In the genomic region with DNA sequence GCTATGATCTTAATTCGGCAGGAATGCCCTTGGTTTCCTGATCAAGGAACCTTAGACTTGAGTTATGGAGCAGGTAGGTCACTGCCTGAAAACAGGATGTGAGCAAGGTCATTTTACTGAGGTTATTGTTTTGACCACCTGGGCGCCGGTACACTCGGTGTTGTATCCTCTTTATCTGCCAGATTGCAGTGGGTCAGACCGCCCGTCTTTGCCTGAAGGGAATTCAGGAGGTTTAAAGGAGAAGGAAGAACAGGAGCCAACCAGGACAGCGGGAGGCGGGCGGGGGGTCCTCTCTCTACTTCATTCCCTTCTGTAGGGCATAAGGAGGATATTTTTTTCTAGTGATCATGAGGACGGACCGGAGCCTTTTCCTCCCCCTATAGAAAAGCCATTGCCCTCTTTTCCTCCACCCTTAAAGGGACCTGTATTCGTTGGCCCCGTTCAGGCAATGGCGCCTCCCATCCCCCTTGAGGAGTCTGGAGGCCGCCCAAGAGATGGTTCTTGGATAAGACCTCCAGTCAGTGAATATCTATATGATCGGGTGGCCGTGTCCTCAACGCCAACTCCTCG, we compare ENCODE assay signal across 24 cellular contexts. TPM values are rescaled to one million over a fixed set of nuclear protein-coding genes. Genes with fewer than 3 reads are reported as not detected.
DNase-seq lines count a peak whose midpoint lies in the region; ATAC-seq and TF ChIP-seq lines count a peak whose summit lies in the region.
"Had no signal": no experiment of that assay in that cellular context is flagged by ENCODE, and none has a peak within 500 bp of the region (broad histone marks: within the 10 kb centered on the region; RNA-seq: fewer than 3 reads in every experiment).

No MANE protein-coding gene starts in this region.

- H3K27ac Mint-ChIP-seq in GM23338, result no peak overlapping the region
- H3K27ac Mint-ChIP-seq: CD4-positive, CD25-positive, alpha-beta regulatory T cell had no signal

- H3K27me3 ChIP-seq in GM23338 (ENCODE audit: insufficient read depth), result no peaks in the 10 kb centered on the region
- H3K27me3 ChIP-seq in MM.1S (replicated peaks; ENCODE audit: insufficient read depth, low read length), result no peaks in the 10 kb centered on the region
- peaks cover 17% of the 10 kb centered on the region; the same call in 1 of the 2 replicates for H3K27me3 ChIP-seq in OCI-LY3 (ENCODE audit: low read depth, low read length)
- peaks cover 0 to 2% (median 0%) of the 10 kb centered on the region in 3 experiments for H3K27me3 ChIP-seq in neuronal stem cell (ENCODE audit: control insufficient read depth in 3 of 3, insufficient read depth in 3 of 3, low read depth in 1 of 3, low read length in 3 of 3)
- no peaks in the 10 kb centered on the region for H3K27me3 ChIP-seq in foreskin keratinocyte

- H2BK15ac ChIP-seq in neuronal stem cell (ENCODE audit: low read length), result no peak overlapping the region

- no peaks in the 10 kb centered on the region for H3K79me1 ChIP-seq in neuronal stem cell (ENCODE audit: low read depth, low read length)

- no peaks in the 10 kb centered on the region for H3K4me1 Mint-ChIP-seq in GM23338
- H3K4me1 Mint-ChIP-seq: CD4-positive, CD25-positive, alpha-beta regulatory T cell had no signal

- no peaks in the 10 kb centered on the region for H3K36me3 Mint-ChIP-seq in GM23338 (ENCODE audit: low read depth)
- H3K36me3 Mint-ChIP-seq: CD4-positive, CD25-positive, alpha-beta regulatory T cell had no signal

- H2AFZ ChIP-seq in GM23338, result peak overlapping the region; percentile 49; the same call in 1 of the 2 replicates
- 0 out of 2 replicates have a peak overlapping the region, but pooled peaks have one; percentile 33 for H2AFZ ChIP-seq in MM.1S (ENCODE audit: low read length)
- H2AFZ ChIP-seq in OCI-LY3 (ENCODE audit: low read depth, low read length), result peak overlapping the region; percentile 80
- H2AFZ ChIP-seq in neuronal stem cell (ENCODE audit: low read length), result no peak overlapping the region

- no peaks in the 10 kb centered on the region for H3K9me3 ChIP-seq in MM.1S (replicated peaks; ENCODE audit: insufficient read depth, low read length)
- no peaks in the 10 kb centered on the region for H3K9me3 ChIP-seq in OCI-LY3 (ENCODE audit: insufficient read depth, low read length)
- peaks cover 0 to 2% of the 10 kb centered on the region in 2 donors for H3K9me3 ChIP-seq in neuronal stem cell (replicated peaks in 1 of 2; ENCODE audit: control insufficient read depth in 2 of 2, insufficient read depth in 1 of 2, low read depth in 1 of 2, low read length in 2 of 2)
- H3K9me3 ChIP-seq: MG63 had no signal

- DNase-seq in GM23338 (ENCODE audit: low spot score), result no peak
- no peak for DNase-seq in MM.1S
- DNase-seq in neuronal stem cell (ENCODE audit: low spot score), result no peak
- DNase-seq in stimulated activated CD4-positive, alpha-beta T cell treated with anti-CD3 and anti-CD28 coated beads, Interleukin-2, amount 100 ng/mL, for 48 hours, result no peak
- DNase-seq in activated T-cell treated with anti-CD3 and anti-CD28 coated beads for 4 hours, result no peak
- no peak for DNase-seq in foreskin keratinocyte
- DNase-seq: DMS 273 treated with DMSO at 0.1 percent for 48 hours, GOT3, MG63, NCI-H1048, NCI-H1417 treated with DMSO at 0.1 percent for 48 hours, NCI-H1930, NCI-H226, NCI-H510A treated with DMSO at 0.1 percent for 48 hours, NCI-H748 treated with DMSO at 0.1 percent for 48 hours, Right ventricle myocardium superior had no signal

- H2BK12ac ChIP-seq in neuronal stem cell (ENCODE audit: low read length), result no peak overlapping the region

- H2AK5ac ChIP-seq in neuronal stem cell (ENCODE audit: low read depth, low read length), result peak overlapping the region; percentile 13

- H3K4me2 ChIP-seq in GM23338 (no peak overlapping the region), MM.1S (ENCODE audit: low read depth, low read length) (no peak overlapping the region), OCI-LY3 (ENCODE audit: low read length) (peak overlapping the region; percentile 72), neuronal stem cell (ENCODE audit: insufficient read depth, low read length, poor library complexity, severe bottlenecking) (no peak overlapping the region)

- no peak overlapping the region for H3K18ac ChIP-seq in neuronal stem cell (ENCODE audit: low read length)

- H4K20me1 ChIP-seq in GM23338 (replicated peaks; ENCODE audit: insufficient read depth) (no peaks in the 10 kb centered on the region), MM.1S (ENCODE audit: insufficient read depth, low read length) (no peaks in the 10 kb centered on the region), OCI-LY3 (ENCODE audit: insufficient read depth, low read length) (no peaks in the 10 kb centered on the region)

- H3K36me3 ChIP-seq in GM23338 (ENCODE audit: insufficient read depth) (no peaks in the 10 kb centered on the region), MM.1S (replicated peaks; ENCODE audit: insufficient read depth, low read length) (no peaks in the 10 kb centered on the region), OCI-LY3 (replicated peaks; ENCODE audit: low read depth, low read length) (no peaks in the 10 kb centered on the region), neuronal stem cell (replicated peaks in 1 of 2; ENCODE audit: control insufficient read depth in 2 of 2, insufficient read depth in 2 of 2, low read length in 2 of 2) (no peaks in the 10 kb centered on the region)
- H3K36me3 ChIP-seq: MG63 had no signal

- ATAC-seq in GM23338, result no peak
- no peak for ATAC-seq in foreskin keratinocyte

- no peak overlapping the region for H2BK120ac ChIP-seq in neuronal stem cell (ENCODE audit: low read depth, low read length)

- H3F3A ChIP-seq in GM23338 (replicated peaks; ENCODE audit: low read depth) (no peaks in the 10 kb centered on the region), MM.1S (ENCODE audit: insufficient read depth, low read length) (no peaks in the 10 kb centered on the region; the same call in none of the 2 replicates)

- no peak for TF ChIP-seq CTCF in GM23338 (conservative IDR thresholded peaks at IDR 0.05; ENCODE audit: low read depth in 2 of 2)
- TF ChIP-seq CTCF in MM.1S (IDR thresholded peaks at IDR 0.05; ENCODE audit: low read length), result no peak
- no peak for TF ChIP-seq CTCF in OCI-LY3 (IDR thresholded peaks at IDR 0.05; ENCODE audit: low read depth, low read length)
- no peak for TF ChIP-seq CTCF in foreskin keratinocyte (conservative IDR thresholded peaks at IDR 0.05)

- no peaks in the 10 kb centered on the region for H3K79me2 ChIP-seq in GM23338 (replicated peaks; ENCODE audit: insufficient read depth)
- no peaks in the 10 kb centered on the region for H3K79me2 ChIP-seq in MM.1S (ENCODE audit: low read length)
- H3K79me2 ChIP-seq in OCI-LY3 (ENCODE audit: low read length), result no peaks in the 10 kb centered on the region

- no peak overlapping the region for H3K14ac ChIP-seq in neuronal stem cell (ENCODE audit: low read length)

- no peaks in the 10 kb centered on the region for H3K9me2 ChIP-seq in GM23338 (ENCODE audit: insufficient read depth)
- no peaks in the 10 kb centered on the region for H3K9me2 ChIP-seq in MM.1S (replicated peaks; ENCODE audit: insufficient read depth, low read length)

- no peak overlapping the region for H4K91ac ChIP-seq in neuronal stem cell (ENCODE audit: low read depth, low read length, poor library complexity)

- no peak overlapping the region for H3K4me3 ChIP-seq in GM23338
- H3K4me3 ChIP-seq in MM.1S (ENCODE audit: low read length), result no peak overlapping the region
- peak overlapping the region; percentile 64 for H3K4me3 ChIP-seq in OCI-LY3 (ENCODE audit: low read length)
- no peak overlapping the region for H3K4me3 ChIP-seq in neuronal stem cell (ENCODE audit: low read length in 2 of 2)
- H3K4me3 ChIP-seq: GM12878, MG63 had no signal

- H3K4me3 Mint-ChIP-seq in GM23338, result no peak overlapping the region
- H3K4me3 Mint-ChIP-seq: CD4-positive, CD25-positive, alpha-beta regulatory T cell had no signal

- H4K8ac ChIP-seq in neuronal stem cell (ENCODE audit: low read depth, low read length), result no peak overlapping the region

- no CpG with 5 or more reads among the region's 19 CpGs for WGBS in neuronal stem cell (ENCODE audit: extremely low coverage in 2 of 2, insufficient read length in 2 of 2, insufficient replicate concordance in 1 of 2), 2 donors

- H3K4me1 ChIP-seq in GM23338 (ENCODE audit: insufficient read depth), result no peaks in the 10 kb centered on the region
- H3K4me1 ChIP-seq in MM.1S (ENCODE audit: low read length), result peaks cover 30% of the 10 kb centered on the region
- peaks cover 51% of the 10 kb centered on the region for H3K4me1 ChIP-seq in OCI-LY3 (ENCODE audit: low read length)
- H3K4me1 ChIP-seq in neuronal stem cell (ENCODE audit: control insufficient read depth in 2 of 2, insufficient read depth in 1 of 2, low read depth in 1 of 2, low read length in 2 of 2), result no peaks in the 10 kb centered on the region
- no peaks in the 10 kb centered on the region for H3K4me1 ChIP-seq in foreskin keratinocyte

- H2BK5ac ChIP-seq in neuronal stem cell (ENCODE audit: low read length), result no peak overlapping the region

- H3K9ac ChIP-seq in MM.1S (ENCODE audit: low read length), result no peak overlapping the region
- H3K9ac ChIP-seq in OCI-LY3 (ENCODE audit: low read length), result peak overlapping the region; percentile 38; the same call in 1 of the 2 replicates
- H3K9ac ChIP-seq in neuronal stem cell (ENCODE audit: low read depth, low read length, poor library complexity), result no peak overlapping the region

- H3K27me3 Mint-ChIP-seq in GM23338 (ENCODE audit: insufficient read depth, low read depth, poor library complexity), result peaks cover 2% of the 10 kb centered on the region

- H3K4ac ChIP-seq in neuronal stem cell (ENCODE audit: low read length), result no peak overlapping the region

- H3K23ac ChIP-seq in neuronal stem cell (ENCODE audit: low read depth, low read length, poor library complexity), result no peak overlapping the region

- H3K27ac ChIP-seq in GM23338 (ENCODE audit: low read depth) (no peak overlapping the region), MM.1S (ENCODE audit: low read length) (no peak overlapping the region), OCI-LY3 (ENCODE audit: low read length) (no peak overlapping the region), neuronal stem cell (replicated peaks; ENCODE audit: low read length) (no peak overlapping the region), foreskin keratinocyte (no peak overlapping the region)

- peaks cover 7% of the 10 kb centered on the region; the same call in 1 of the 3 replicates for H3K9me3 Mint-ChIP-seq in GM23338
- H3K9me3 Mint-ChIP-seq: CD4-positive, CD25-positive, alpha-beta regulatory T cell had no signal

RNA-seq across cellular contexts. Expression of gene MS4A15, which starts 0.6 kb away (rescaled TPM):
- not detected in 2 replicates for total RNA-seq in GM23338 (2014; rRNA removed; shearing (Covaris generic))
- polyA plus RNA-seq in GM23338 (2016; fragmentation: Nextera tagmentation; extraction: Ambion mirVana) (0.14 and 0.44 TPM in 2 replicates), foreskin keratinocyte (not detected in 2 replicates)
- 0.06 TPM for polyA plus RNA-seq in neuronal stem cell (2013, experiment 1 of 2)
- polyA plus RNA-seq in neuronal stem cell (2013, experiment 2 of 2), result 0.06 TPM
- not detected in 2 replicates for total RNA-seq in foreskin keratinocyte
- total RNA-seq: A673; CD4-positive, CD25-positive, alpha-beta regulatory T cell; LHCN-M2; Right ventricle myocardium superior; RPMI7951; SK-MEL-5 had no signal
- polyA plus RNA-seq: BJ; CD4-positive, CD25-positive, alpha-beta regulatory T cell had no signal

RNA-seq across cellular contexts. Expression of gene MS4A10, which starts 27.8 kb away (rescaled TPM):
- not detected in 2 replicates for total RNA-seq in GM23338 (2014; rRNA removed; shearing (Covaris generic))
- polyA plus RNA-seq in GM23338 (2016; fragmentation: Nextera tagmentation; extraction: Ambion mirVana) (not detected in 2 replicates), foreskin keratinocyte (not detected in 2 replicates)
- polyA plus RNA-seq in neuronal stem cell (2013, experiment 1 of 2), result not detected
- polyA plus RNA-seq in neuronal stem cell (2013, experiment 2 of 2), result not detected
- not detected in 2 replicates for total RNA-seq in foreskin keratinocyte
- total RNA-seq: A673; CD4-positive, CD25-positive, alpha-beta regulatory T cell; GM12878; LHCN-M2; Right ventricle myocardium superior; RPMI7951; SK-MEL-5 had no signal
- polyA plus RNA-seq: BJ; CD4-positive, CD25-positive, alpha-beta regulatory T cell; GM12878 had no signal

RNA-seq across cellular contexts. Expression of gene MS4A18, which starts 32.8 kb away (rescaled TPM):
- total RNA-seq in GM23338 (2014; rRNA removed; shearing (Covaris generic)), result not detected in 2 replicates
- polyA plus RNA-seq in GM23338 (2016; fragmentation: Nextera tagmentation; extraction: Ambion mirVana), result not detected in 2 replicates
- polyA plus RNA-seq in neuronal stem cell (2013, experiment 1 of 2), result not detected
- not detected for polyA plus RNA-seq in neuronal stem cell (2013, experiment 2 of 2)
- not detected in 2 replicates for total RNA-seq in foreskin keratinocyte
- not detected in 2 replicates for polyA plus RNA-seq in foreskin keratinocyte
- total RNA-seq: A673; CD4-positive, CD25-positive, alpha-beta regulatory T cell; GM12878; LHCN-M2; Right ventricle myocardium superior; RPMI7951; SK-MEL-5 had no signal
- polyA plus RNA-seq: BJ; CD4-positive, CD25-positive, alpha-beta regulatory T cell; GM12878 had no signal

RNA-seq across cellular contexts. Expression of gene MS4A8, which starts 57.9 kb away (rescaled TPM):
- total RNA-seq in GM23338 (2014; rRNA removed; shearing (Covaris generic)), result not detected in 2 replicates
- polyA plus RNA-seq in GM23338 (2016; fragmentation: Nextera tagmentation; extraction: Ambion mirVana) (not detected in 2 replicates), foreskin keratinocyte (not detected in 2 replicates)
- not detected for polyA plus RNA-seq in neuronal stem cell (2013, experiment 1 of 2)
- not detected for polyA plus RNA-seq in neuronal stem cell (2013, experiment 2 of 2)
- not detected in 2 replicates for total RNA-seq in foreskin keratinocyte
- total RNA-seq: CD4-positive, CD25-positive, alpha-beta regulatory T cell; GM12878; LHCN-M2; Right ventricle myocardium superior; RPMI7951; SK-MEL-5 had no signal
- polyA plus RNA-seq: BJ; CD4-positive, CD25-positive, alpha-beta regulatory T cell had no signal
